Comparison of ENCODE assay signal across 28 cellular contexts in the genomic region with DNA sequence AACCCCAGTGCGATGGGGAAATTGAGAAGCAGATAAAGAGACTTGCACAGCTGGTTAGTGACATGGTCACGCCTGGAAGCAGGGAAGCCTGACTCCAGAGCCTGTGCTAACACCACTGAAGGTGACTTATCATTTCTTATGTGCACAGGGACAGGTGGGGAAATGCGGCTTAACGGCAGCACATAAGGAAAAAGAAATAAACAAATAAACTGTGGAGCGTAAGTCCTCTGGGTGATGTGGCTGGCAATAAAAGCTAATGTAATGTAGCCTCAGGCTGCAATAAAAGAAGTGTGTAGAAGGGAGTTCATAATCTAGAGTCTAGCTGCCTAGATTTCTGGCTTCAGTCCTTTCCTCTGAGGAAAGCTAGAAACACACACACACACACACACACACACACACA. TPM values are rescaled to one million over a fixed set of nuclear protein-coding genes. Genes with fewer than 3 reads are reported as not detected.
DNase-seq lines count a peak whose midpoint lies in the region; ATAC-seq, FAIRE-seq and TF ChIP-seq lines count a peak whose summit lies in the region.
"Had no signal": no experiment of that assay in that cellular context is flagged by ENCODE, and none has a peak within 500 bp of the region (broad histone marks: within the 10 kb centered on the region; RNA-seq: fewer than 3 reads in every experiment).

No MANE protein-coding gene starts in this region.

- H3K27me3 Mint-ChIP-seq in chondrocyte (ENCODE audit: low read depth) = no peaks in the 10 kb centered on the region
- H3K27me3 Mint-ChIP-seq: activated CD4-positive, alpha-beta T cell treated with anti-CD3 and anti-CD28 coated beads, Interleukin-2, amount 10 ng/mL, durations not matched to agents 24 days and 14 days; activated naive CD8-positive, alpha-beta T cell; activated T-cell treated with anti-CD3 and anti-CD28 coated beads, Interleukin-2, amount 50 U/mL, for 24 hours had no signal

- H3K4me3 Mint-ChIP-seq in chondrocyte (ENCODE audit: unreplicated experiment) = no peak overlapping the region
- H3K4me3 Mint-ChIP-seq: activated CD4-positive, alpha-beta T cell treated with anti-CD3 and anti-CD28 coated beads, Interleukin-2, amount 10 ng/mL, durations not matched to agents 24 days and 14 days; activated naive CD8-positive, alpha-beta T cell; activated T-cell treated with anti-CD3 and anti-CD28 coated beads, Interleukin-2, amount 50 U/mL, for 24 hours had no signal

- no peaks in the 10 kb centered on the region for H3K9me3 Mint-ChIP-seq in chondrocyte (ENCODE audit: low read depth)

- no peak for FAIRE-seq in small intestine (lab: Jason Lieb, UNC)

- DNase-seq in H4 (ENCODE audit: low spot score) = peak; percentile 84
- DNase-seq in NCI-H526 (lab: John Stamatoyannopoulos, UW) = peak; percentile 71 to 78
- no peak for DNase-seq in chondrocyte (ENCODE audit: low spot score)
- DNase-seq in small intestine = peak; percentile 15
- DNase-seq in D341Med (ENCODE audit: low spot score) = no peak
- DNase-seq in NCI-H774 (lab: John Stamatoyannopoulos, UW) = no peak
- DNase-seq: activated CD4-positive, alpha-beta T cell treated with anti-CD3 and anti-CD28 coated beads, Interleukin-2, amount 10 ng/mL, durations not matched to agents 24 days and 14 days; activated effector memory CD4-positive, alpha-beta T cell treated with anti-CD3 and anti-CD28 coated beads, Interleukin-2, amount 50 U/mL, for 16 hours; activated T-cell treated with anti-CD3 and anti-CD28 coated beads, Interleukin-2, amount 50 U/mL, for 24 hours; effector CD8-positive, alpha-beta T cell; left lung; mesenchymal stem cell; NCI-H1105 treated with DMSO at 0.1 percent for 48 hours; NCI-H187 treated with DMSO at 0.1 percent for 48 hours; NCI-H510A treated with DMSO at 0.1 percent for 48 hours; Peyer's patch; psoas muscle; SHP77 treated with DMSO at 0.1 percent for 48 hours; stimulated activated CD4-positive, alpha-beta T cell treated with anti-CD3 and anti-CD28 coated beads, Interleukin-4, amount 100 ng/mL, for 1 hour; thyroid gland had no signal

- peaks cover 20% of the 10 kb centered on the region for H3K36me3 Mint-ChIP-seq in chondrocyte (ENCODE audit: low read depth)
- H3K36me3 Mint-ChIP-seq: activated naive CD8-positive, alpha-beta T cell had no signal

- H3K4me1 Mint-ChIP-seq in chondrocyte (ENCODE audit: low read depth) = peaks cover 92% of the 10 kb centered on the region
- H3K4me1 Mint-ChIP-seq: activated CD4-positive, alpha-beta T cell treated with anti-CD3 and anti-CD28 coated beads, Interleukin-2, amount 10 ng/mL, durations not matched to agents 24 days and 14 days had no signal

- no peaks in the 10 kb centered on the region for H3K36me3 ChIP-seq in small intestine (ENCODE audit: control insufficient read depth in 2 of 2, insufficient read depth in 2 of 2, low read length in 2 of 2)
- H3K36me3 ChIP-seq: BLaER1, left lung, Peyer's patch, thyroid gland, vagina had no signal

- 17 to 57% (median 32%) methylated on average over 5 of the region's 5 CpGs for WGBS in small intestine, 3 donors

- TF ChIP-seq CTCF in chondrocyte (IDR thresholded peaks at IDR 0.05) = no peak

- no peaks in the 10 kb centered on the region for H3K4me1 ChIP-seq in small intestine (ENCODE audit: control insufficient read depth in 2 of 2, insufficient read depth in 1 of 2, low read depth in 1 of 2, low read length in 1 of 2)
- H3K4me1 ChIP-seq: BLaER1, left lung, Peyer's patch, psoas muscle, thyroid gland had no signal

- H3K27ac Mint-ChIP-seq in chondrocyte (ENCODE audit: unreplicated experiment) = peak overlapping the region; percentile 50
- H3K27ac Mint-ChIP-seq: activated CD4-positive, alpha-beta T cell treated with anti-CD3 and anti-CD28 coated beads, Interleukin-2, amount 10 ng/mL, durations not matched to agents 24 days and 14 days; activated naive CD8-positive, alpha-beta T cell; activated T-cell treated with anti-CD3 and anti-CD28 coated beads, Interleukin-2, amount 50 U/mL, for 24 hours had no signal

- no peak overlapping the region for H3K4me3 ChIP-seq in small intestine (ENCODE audit: low read depth in 1 of 2, low read length in 2 of 2)
- H3K4me3 ChIP-seq: BLaER1, coronary artery, left lung, Peyer's patch, psoas muscle, thyroid gland, vagina had no signal

- no peaks in the 10 kb centered on the region for H3K27me3 ChIP-seq in small intestine (ENCODE audit: control insufficient read depth in 2 of 2, insufficient read depth in 2 of 2, low read length in 2 of 2)
- H3K27me3 ChIP-seq: BLaER1, left lung, Peyer's patch, thyroid gland, vagina had no signal

- no peaks in the 10 kb centered on the region for H3K9me3 ChIP-seq in small intestine (ENCODE audit: control insufficient read depth, low read depth)
- H3K9me3 ChIP-seq: BLaER1, left lung, Peyer's patch, psoas muscle, thyroid gland, vagina had no signal

- no peak for ATAC-seq in HG03139 (IDR thresholded peaks at IDR 0.05; ENCODE audit: unreplicated experiment)
- ATAC-seq: left lung, psoas muscle, sciatic nerve had no signal

- H3K27ac ChIP-seq in small intestine (ENCODE audit: low read depth in 1 of 2, low read length in 1 of 2) = no peak overlapping the region
- H3K27ac ChIP-seq: BLaER1, coronary artery, epithelial cell of prostate, left lung, Peyer's patch, psoas muscle, thyroid gland, vagina had no signal

RNA-seq across cellular contexts. Expression of a gene that starts 10.6 kb away (rescaled TPM):
- 55.2 and 56.6 TPM in 2 replicates for total RNA-seq in H4 (2014; rRNA removed; shearing (Covaris generic))
- total RNA-seq in chondrocyte = 936 to 1,062 TPM (median 970 TPM) in 3 replicates
- 1 to 10 TPM in 2 of 3 donors, under 1 TPM in 1; 0.22 to 2.2 (median 1.1) TPM for polyA plus RNA-seq in small intestine
- total RNA-seq: activated CD4-positive, alpha-beta T cell treated with anti-CD3 and anti-CD28 coated beads, Interleukin-2, amount 10 ng/mL, durations not matched to agents 24 days and 14 days; HT-29 had no signal

Comparison
In these comparisons a context has a peak if more than half of its experiments do, and no peak if none do; other contexts are left out.
1. DNase-seq: peak in H4 (single experiment), NCI-H526 (2 of 2) and small intestine (single experiment); none in chondrocyte (single experiment), D341Med (single experiment) and NCI-H774 (single experiment).
2. RNA of a gene that starts 10.6 kb away (total RNA-seq): 936 to 1,062 TPM in chondrocyte; 55.2 to 56.6 TPM in H4; every median in the first group is over 10 times any median in the second.